ENCODE assay signal across 1 cellular context in the genomic region with DNA sequence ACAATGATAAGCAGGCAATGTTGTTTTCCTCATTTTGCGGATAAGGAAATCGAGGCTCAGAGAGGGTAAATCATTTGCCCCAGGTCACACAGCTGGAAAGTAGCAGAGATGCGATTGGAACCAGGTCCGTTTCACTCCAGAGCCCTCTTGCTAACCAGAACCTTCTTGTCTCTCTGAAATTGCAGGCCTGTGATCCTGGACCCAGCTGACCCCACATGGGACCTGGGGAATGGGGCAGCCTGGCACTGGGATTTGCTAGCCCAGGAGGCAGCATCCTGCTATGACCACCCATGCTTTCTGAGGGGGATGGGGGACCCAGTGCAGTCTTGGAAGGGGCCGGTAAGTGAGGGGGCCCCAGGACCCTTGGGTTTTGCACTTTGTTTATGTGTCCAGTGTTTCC.
TF ChIP-seq lines count a peak whose summit lies in the region.

No MANE protein-coding gene starts in this region.

TF ChIP-seq in K562, 482 proteins besides CTCF, POLR2A, EP300 and RAD21:
- TF ChIP-seq RBM25 (IDR thresholded peaks at IDR 0.05; ENCODE audit: low read depth, low read length, severe bottlenecking): peak; percentile 2
- TF ChIP-seq, protein P1, sequence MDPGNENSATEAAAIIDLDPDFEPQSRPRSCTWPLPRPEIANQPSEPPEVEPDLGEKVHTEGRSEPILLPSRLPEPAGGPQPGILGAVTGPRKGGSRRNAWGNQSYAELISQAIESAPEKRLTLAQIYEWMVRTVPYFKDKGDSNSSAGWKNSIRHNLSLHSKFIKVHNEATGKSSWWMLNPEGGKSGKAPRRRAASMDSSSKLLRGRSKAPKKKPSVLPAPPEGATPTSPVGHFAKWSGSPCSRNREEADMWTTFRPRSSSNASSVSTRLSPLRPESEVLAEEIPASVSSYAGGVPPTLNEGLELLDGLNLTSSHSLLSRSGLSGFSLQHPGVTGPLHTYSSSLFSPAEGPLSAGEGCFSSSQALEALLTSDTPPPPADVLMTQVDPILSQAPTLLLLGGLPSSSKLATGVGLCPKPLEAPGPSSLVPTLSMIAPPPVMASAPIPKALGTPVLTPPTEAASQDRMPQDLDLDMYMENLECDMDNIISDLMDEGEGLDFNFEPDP (CRISPR knock-in tag; IDR thresholded peaks at IDR 0.05): no peak
- TF ChIP-seq PTRF (tag; IDR thresholded peaks at IDR 0.05): no peak
- no peak for TF ChIP-seq PTBP1 (IDR thresholded peaks at IDR 0.05; ENCODE audit: low read depth, low read length)
